11 cellular contexts compared by ENCODE assay signal in the genomic region with DNA sequence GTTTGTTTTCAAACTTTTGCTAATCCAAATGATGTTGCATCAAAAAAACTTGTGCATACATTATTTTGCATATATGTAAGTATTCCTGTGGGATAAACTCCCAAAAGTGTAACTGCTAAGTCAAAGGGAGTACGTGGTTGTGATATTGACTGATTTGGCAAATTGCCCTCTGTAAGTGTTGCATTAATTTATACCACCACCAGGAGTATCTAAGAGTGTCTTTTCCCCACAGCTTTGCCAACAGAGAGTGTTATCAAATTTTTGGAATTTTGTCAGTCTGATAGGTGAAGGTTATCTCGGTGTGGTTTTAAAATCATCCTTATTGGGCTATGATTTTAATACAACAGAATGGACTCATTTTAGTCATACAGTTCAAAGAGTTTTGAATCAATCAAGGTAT. TPM values are rescaled to one million over a fixed set of nuclear protein-coding genes. Genes with fewer than 3 reads are reported as not detected.
DNase-seq lines count a peak whose midpoint lies in the region; ATAC-seq and TF ChIP-seq lines count a peak whose summit lies in the region.
"Had no signal": no experiment of that assay in that cellular context is flagged by ENCODE, and none has a peak within 500 bp of the region (broad histone marks: within the 10 kb centered on the region; RNA-seq: fewer than 3 reads in every experiment).

No MANE protein-coding gene starts in this region.

- BruUV-seq in A673 (replicated peaks; lab: Mats Ljungman, UMichigan): no TSS peak

- no peak for ATAC-seq in HG03469 (IDR thresholded peaks at IDR 0.05; ENCODE audit: unreplicated experiment)
- ATAC-seq: naive thymus-derived CD4-positive, alpha-beta T cell; stimulated activated naive CD8-positive, alpha-beta T cell treated with anti-CD3 and anti-CD28 coated beads, Interleukin-15, Interleukin-2, amounts not matched to agents 100 U/mL and 50 U/mL, for 24 hours had no signal

- H3K36me3 ChIP-seq in A673 (ENCODE audit: insufficient read depth, low read length, poor library complexity, severe bottlenecking): no peaks in the 10 kb centered on the region

- no peak overlapping the region for H3K27ac ChIP-seq in A673 (ENCODE audit: low read depth, low read length, poor library complexity, severe bottlenecking)

- DNase-seq in A673 (ENCODE audit: low spot score) (peak; percentile 44), GM12864 (ENCODE audit: low read depth) (no peak), NCI-H69 (lab: John Stamatoyannopoulos, UW) (peak; percentile 66), epithelial cell of esophagus (ENCODE audit: low read depth) (peak; percentile 37), germinal center (ENCODE audit: low spot score) (no peak), hypothalamus (lab: John Stamatoyannopoulos, UW) (no peak)
- DNase-seq in activated T-cell treated with anti-CD3 and anti-CD28 coated beads, Interleukin-2, amount 50 U/mL, for 1 hour: no peak
- DNase-seq: cortex of kidney; stimulated activated naive CD8-positive, alpha-beta T cell treated with anti-CD3 and anti-CD28 coated beads, Interleukin-15, Interleukin-2, amounts not matched to agents 100 U/mL and 50 U/mL, for 24 hours had no signal

- no peaks in the 10 kb centered on the region for H3K27me3 ChIP-seq in A673 (replicated peaks; ENCODE audit: insufficient read depth, low read depth, low read length, poor library complexity)

- peak; percentile 34 for TF ChIP-seq CTCF in A673 (conservative IDR thresholded peaks at IDR 0.05; ENCODE audit: low read depth, low read length)
- peak; percentile 19 for TF ChIP-seq CTCF in GM12864 (IDR thresholded peaks at IDR 0.05; ENCODE audit: low read depth, low read length, missing control alignments)
- TF ChIP-seq CTCF in epithelial cell of esophagus (IDR thresholded peaks at IDR 0.05; ENCODE audit: insufficient read depth, low read depth, low read length, missing control alignments): peak; percentile 30

- CTCF ChIA-PET in A673 (lab: Charles Lee): no interaction called here

- no peaks in the 10 kb centered on the region for H3K9me3 ChIP-seq in A673 (ENCODE audit: low read depth, low read length, poor library complexity, severe bottlenecking)

- POLR2A ChIA-PET in A673 (lab: Charles Lee; ENCODE audit: low non-redundant PET): no interaction called here

- no peaks in the 10 kb centered on the region for H3K4me1 ChIP-seq in A673 (ENCODE audit: insufficient read depth, low read length, poor library complexity, severe bottlenecking)

- intact Hi-C loops in A673 (cut with micrococcal nuclease; ENCODE audit: unreplicated experiment): no loop called here

- H3K4me3 ChIP-seq in A673 (ENCODE audit: low read depth, low read length, poor library complexity, severe bottlenecking) (no peak overlapping the region), GM12864 (ENCODE audit: low read depth, low read length) (no peak overlapping the region), epithelial cell of esophagus (ENCODE audit: low read length) (no peak overlapping the region)

RNA-seq across cellular contexts. Expression of gene PARP1, which starts 30.1 kb away (rescaled TPM):
- 263 TPM in 2 replicates for total RNA-seq in A673 (2021)

Comparison
In these comparisons a context has a peak if more than half of its experiments do, and no peak if none do; other contexts are left out.
1. DNase-seq: peak in A673 (single experiment), NCI-H69 (single experiment) and epithelial cell of esophagus (single experiment); none in GM12864 (single experiment), germinal center (single experiment), hypothalamus (0 of 51) and activated T-cell treated with anti-CD3 and anti-CD28 coated beads, Interleukin-2, amount 50 U/mL, for 1 hour (single experiment).
2. Peak in every context shown above with its lines, with median percentiles within 50 percentile points of each other: CTCF ChIP-seq.